In genomic region chr19:16324384-16325160, GRCh38 we compare ENCODE assay signal across 8 cellular contexts. TPM values are rescaled to one million over a fixed set of nuclear protein-coding genes. Genes with fewer than 3 reads are reported as not detected.
DNase-seq lines count a peak whose midpoint lies in the region; TF ChIP-seq lines count a peak whose summit lies in the region.

Gene KLF2, plus strand, starts transcription at chr19:16324826. Its CDS starts 98 bp downstream, at chr19:16324924.

- H3K4me2 ChIP-seq in GM23248 (ENCODE audit: unreplicated experiment): peak within 1 kb of the TSS; percentile 89

- DNase-seq in GM04504 (ENCODE audit: low read depth): peak; percentile 89
- peak; percentile 96 for DNase-seq in GM23248
- DNase-seq in LNCaP clone FGC (ENCODE audit: low read depth): peak; percentile 41
- peak; percentile 81 for DNase-seq in T1000 (lab: John Stamatoyannopoulos, UW)
- peak; percentile 95 for DNase-seq in astrocyte of the hippocampus (ENCODE audit: low read depth, low spot score)
- no peak for DNase-seq in iPS DF 6.9 (ENCODE audit: low read depth, low spot score)
- DNase-seq in sigmoid colon: peak; percentile 97
- DNase-seq in NCI-H187 (lab: John Stamatoyannopoulos, UW): no peak

- in situ Hi-C loops in GM23248 (cut with MboI): no loop called here

- TF ChIP-seq CTCF in LNCaP clone FGC (IDR thresholded peaks at IDR 0.05; ENCODE audit: control insufficient read depth, extremely low read depth, insufficient read depth) (no peak), sigmoid colon (IDR thresholded peaks at IDR 0.05) (no peak)

- H4K20me1 ChIP-seq in GM23248 (ENCODE audit: insufficient read depth): no peaks in the 10 kb centered on the region

- no peak within 1 kb of the TSS for H2AFZ ChIP-seq in GM23248

- H3F3A ChIP-seq in GM23248 (ENCODE audit: insufficient read depth): peaks cover 29% of the 10 kb centered on the region

- no peaks in the 10 kb centered on the region for H3K9me2 ChIP-seq in GM23248 (ENCODE audit: insufficient read depth)

- WGBS in GM23248 (ENCODE audit: low coverage in 1 of 2, low lambda C conversion rate in 2 of 2, missing lambda C conversion rate in 2 of 2), 2 experiments: 1 to 2% methylated on average over 43 to 79 of the region's 105 CpGs
- WGBS in iPS DF 6.9 (ENCODE audit: insufficient coverage, insufficient read length): no CpG with 5 or more reads among the region's 105 CpGs
- 1% methylated on average over 105 of the region's 105 CpGs for WGBS in sigmoid colon, 2 donors

- H3K36me3 ChIP-seq in GM23248 (ENCODE audit: low read depth) (peaks cover 23% of the 10 kb centered on the region), iPS DF 6.9 (ENCODE audit: control insufficient read depth, insufficient read depth, low read length) (no peaks in the 10 kb centered on the region), sigmoid colon (peaks cover 4 to 25% (median 9%) of the 10 kb centered on the region in 4 donors)

- peak in 1 of 4 donors; percentile 47 for TF ChIP-seq EP300 in sigmoid colon (IDR thresholded peaks at IDR 0.05)

- H3K4me3 ChIP-seq in GM23248: peak within 1 kb of the TSS; percentile 94
- H3K4me3 ChIP-seq in LNCaP clone FGC (ENCODE audit: low read depth, low read length): peak within 1 kb of the TSS; percentile 60
- peak within 1 kb of the TSS; percentile 53; the same call in 1 of the 2 replicates for H3K4me3 ChIP-seq in iPS DF 6.9 (ENCODE audit: low read length)
- H3K4me3 ChIP-seq in sigmoid colon: peak within 1 kb of the TSS; percentile 66 to 92 (median 82)

- H3K9me3 ChIP-seq in GM23248 (ENCODE audit: low read depth): no peaks in the 10 kb centered on the region
- H3K9me3 ChIP-seq in iPS DF 6.9 (ENCODE audit: control insufficient read depth, insufficient read depth, low read length): no peaks in the 10 kb centered on the region
- H3K9me3 ChIP-seq in sigmoid colon: no peaks in the 10 kb centered on the region

- peak in 1 of 2 donors; percentile 79 for TF ChIP-seq POLR2A in sigmoid colon (IDR thresholded peaks at IDR 0.05)

- H3K27me3 ChIP-seq in GM23248 (replicated peaks; ENCODE audit: insufficient read depth) (no peaks in the 10 kb centered on the region), iPS DF 6.9 (ENCODE audit: control insufficient read depth, insufficient read depth, low read length) (peaks cover 43% of the 10 kb centered on the region), sigmoid colon (no peaks in the 10 kb centered on the region)

- peaks cover 29% of the 10 kb centered on the region for H3K79me2 ChIP-seq in GM23248 (ENCODE audit: insufficient read depth)

- H3K9ac ChIP-seq in GM23248: peak within 1 kb of the TSS; percentile 91

- H3K27ac ChIP-seq in GM23248: peak within 1 kb of the TSS; percentile 81
- no peak within 1 kb of the TSS for H3K27ac ChIP-seq in iPS DF 6.9 (ENCODE audit: low read length)
- peak within 1 kb of the TSS; percentile 94 to 97 (median 97) for H3K27ac ChIP-seq in sigmoid colon

- H3K4me1 ChIP-seq in GM23248 (ENCODE audit: insufficient read depth): peaks cover 23% of the 10 kb centered on the region
- H3K4me1 ChIP-seq in iPS DF 6.9 (ENCODE audit: control insufficient read depth, insufficient read depth, low read length): peaks cover 4% of the 10 kb centered on the region; the same call in 1 of the 2 replicates
- peaks cover 0 to 42% (median 35%) of the 10 kb centered on the region in 4 donors for H3K4me1 ChIP-seq in sigmoid colon

- intact Hi-C loops in sigmoid colon (cut with DNase I): loop anchor here (2.0 to 5.0 kb wide), 3 partner anchors 32 to 77 kb away; no protein-coding TSS in a partner anchor

RNA-seq across cellular contexts. Expression of gene KLF2, which starts in this region (rescaled TPM):
- total RNA-seq in GM23248 (2014; rRNA removed; shearing (Covaris generic)): 3.3 and 11.3 TPM in 2 replicates
- polyA plus RNA-seq in GM23248 (2016; fragmentation: Nextera tagmentation; extraction: Ambion mirVana): 7.8 and 10.8 TPM in 2 replicates
- total RNA-seq in sigmoid colon: 10 to 100 TPM; 17.1 to 49.3 (median 28.3) TPM
- 10 to 100 TPM in 1 of 3 donors, 1 to 10 TPM in 2; 2.8 to 25.9 (median 3.6) TPM for polyA plus RNA-seq in sigmoid colon

Comparison
In these comparisons a context has a peak if more than half of its experiments do, and no peak if none do; other contexts are left out.
1. DNase-seq: peak in GM04504 (single experiment), GM23248 (single experiment), LNCaP clone FGC (single experiment), T1000 (single experiment), astrocyte of the hippocampus (single experiment) and sigmoid colon (single experiment); none in iPS DF 6.9 (single experiment) and NCI-H187 (0 of 2).
2. Peak in every context shown above with its lines, with median percentiles within 50 percentile points of each other: H3K4me3 ChIP-seq.